In genomic region chr7:28433604-28434254, GRCh38 we compare ENCODE assay signal across 12 cellular contexts. TPM values are rescaled to one million over a fixed set of nuclear protein-coding genes. Genes with fewer than 3 reads are reported as not detected.
A peak's percentile ranks its signal among the peaks of the same experiment; 100 is the strongest.
DNase-seq lines count a peak whose midpoint lies in the region; ATAC-seq and TF ChIP-seq lines count a peak whose summit lies in the region.
"Had no signal": no experiment of that assay in that cellular context is flagged by ENCODE, and none has a peak within 500 bp of the region (broad histone marks: within the 10 kb centered on the region; RNA-seq: fewer than 3 reads in every experiment).

No MANE protein-coding gene starts in this region.

- no peaks in the 10 kb centered on the region for H3K4me1 Mint-ChIP-seq in activated T-cell treated with anti-CD3 and anti-CD28 coated beads, Interleukin-2, amount 50 U/mL, for 4 hours (ENCODE audit: low read depth)
- H3K4me1 Mint-ChIP-seq: activated CD4-positive, alpha-beta T cell treated with anti-CD3 and anti-CD28 coated beads, Interleukin-2, amount 10 ng/mL, durations not matched to agents 7 days and 5 days; stimulated activated memory B cell treated with anti-CD40 and anti-IgM and Interleukin-4, amounts not matched to agents 10 μg/mL and 1 μg/mL and 100 μg/mL, for 72 hours had no signal

- H3K36me3 Mint-ChIP-seq in activated T-cell treated with anti-CD3 and anti-CD28 coated beads, Interleukin-2, amount 50 U/mL, for 4 hours (ENCODE audit: insufficient read depth), result no peaks in the 10 kb centered on the region
- H3K36me3 Mint-ChIP-seq: stimulated activated memory B cell treated with anti-CD40 and anti-IgM and Interleukin-4, amounts not matched to agents 10 μg/mL and 1 μg/mL and 100 μg/mL, for 72 hours had no signal

- H3K27me3 Mint-ChIP-seq in activated T-cell treated with anti-CD3 and anti-CD28 coated beads, Interleukin-2, amount 50 U/mL, for 4 hours (ENCODE audit: low read depth), result peaks cover 23% of the 10 kb centered on the region

- no peaks in the 10 kb centered on the region for H3K9me3 Mint-ChIP-seq in activated T-cell treated with anti-CD3 and anti-CD28 coated beads, Interleukin-2, amount 50 U/mL, for 4 hours
- H3K9me3 Mint-ChIP-seq: activated CD4-positive, alpha-beta T cell treated with anti-CD3 and anti-CD28 coated beads, Interleukin-2, amount 10 ng/mL, durations not matched to agents 7 days and 5 days; stimulated activated memory B cell treated with anti-CD40 and anti-IgM and Interleukin-4, amounts not matched to agents 10 μg/mL and 1 μg/mL and 100 μg/mL, for 72 hours had no signal

- DNase-seq in NCI-H2171 treated with DMSO at 0.1 percent for 48 hours (lab: John Stamatoyannopoulos, UW) (peak; percentile 3), NCI-H2171 (lab: John Stamatoyannopoulos, UW) (no peak), NCI-H510A (lab: John Stamatoyannopoulos, UW) (peak; percentile 12), cardiac fibroblast (ENCODE audit: low read depth in 2 of 2) (peak; percentile 46 to 48), sciatic nerve (ENCODE audit: low spot score) (peak; percentile 64)
- no peak for DNase-seq in activated T-cell treated with anti-CD3 and anti-CD28 coated beads, Interleukin-2, amount 50 U/mL, for 4 hours
- DNase-seq: activated CD4-positive, alpha-beta T cell treated with anti-CD3 and anti-CD28 coated beads, Interleukin-2, amount 10 ng/mL, durations not matched to agents 7 days and 5 days had no signal

- ATAC-seq in sciatic nerve (peak; percentile 43), HG02798 (IDR thresholded peaks at IDR 0.05; ENCODE audit: poor library complexity, unreplicated experiment) (no peak), GM21619 (IDR thresholded peaks at IDR 0.05; ENCODE audit: unreplicated experiment) (no peak)
- ATAC-seq in activated T-cell treated with anti-CD3 and anti-CD28 coated beads, Interleukin-2, amount 50 U/mL, for 4 hours, result no peak
- ATAC-seq: A549; Panc1; stimulated activated memory B cell treated with anti-CD40 and anti-IgM and Interleukin-4, amounts not matched to agents 10 μg/mL and 1 μg/mL and 100 μg/mL, for 72 hours had no signal

- no peak for TF ChIP-seq CTCF in cardiac fibroblast (IDR thresholded peaks at IDR 0.05; ENCODE audit: low read depth, low read length)

- H3K4me3 ChIP-seq in cardiac fibroblast (replicated peaks in 1 of 2; ENCODE audit: low read depth in 2 of 2, low read length in 2 of 2), result no peak overlapping the region
- H3K4me3 ChIP-seq: A549 had no signal

- intact Hi-C loops in sciatic nerve (cut with DNase I), result loop anchor here (5.0 kb wide), 1 partner anchor 984 kb away; no protein-coding TSS in a partner anchor

- H3K4me3 Mint-ChIP-seq in activated T-cell treated with anti-CD3 and anti-CD28 coated beads, Interleukin-2, amount 50 U/mL, for 4 hours, result no peak overlapping the region
- H3K4me3 Mint-ChIP-seq: activated CD4-positive, alpha-beta T cell treated with anti-CD3 and anti-CD28 coated beads, Interleukin-2, amount 10 ng/mL, durations not matched to agents 7 days and 5 days; stimulated activated memory B cell treated with anti-CD40 and anti-IgM and Interleukin-4, amounts not matched to agents 10 μg/mL and 1 μg/mL and 100 μg/mL, for 72 hours had no signal

RNA-seq across cellular contexts. Expression of gene CREB5, which starts 21.4 kb away (rescaled TPM):
- total RNA-seq in sciatic nerve, result 20.1 TPM
- total RNA-seq in activated T-cell treated with anti-CD3 and anti-CD28 coated beads, Interleukin-2, amount 50 U/mL, for 4 hours, result under 1 TPM; 0.37 to 0.81 (median 0.68) TPM
- total RNA-seq: activated CD4-positive, alpha-beta T cell treated with anti-CD3 and anti-CD28 coated beads, Interleukin-2, amount 10 ng/mL, durations not matched to agents 7 days and 5 days had no signal

Comparison
In these comparisons a context has a peak if more than half of its experiments do, and no peak if none do; other contexts are left out.
1. DNase-seq: peak in NCI-H2171 treated with DMSO at 0.1 percent for 48 hours (single experiment), NCI-H510A (single experiment), cardiac fibroblast (2 of 2) and sciatic nerve (single experiment); none in NCI-H2171 (single experiment) and activated T-cell treated with anti-CD3 and anti-CD28 coated beads, Interleukin-2, amount 50 U/mL, for 4 hours (single experiment).
2. RNA of gene CREB5, which starts 21.4 kb away (total RNA-seq): 20.1 TPM in sciatic nerve (single experiment); 0.37 to 0.81 TPM in activated T-cell treated with anti-CD3 and anti-CD28 coated beads, Interleukin-2, amount 50 U/mL, for 4 hours; every median in the first group is over 10 times any median in the second.